ENCODE assay signal across 8 cellular contexts in genomic region chr15:39580630-39581500, GRCh38. TPM values are rescaled to one million over a fixed set of nuclear protein-coding genes. Genes with fewer than 3 reads are reported as not detected.
DNase-seq lines count a peak whose midpoint lies in the region; ATAC-seq and TF ChIP-seq lines count a peak whose summit lies in the region.

TSS of gene THBS1 (plus strand) at chr15:39581079. CDS start at chr15:39581858, 779 bp downstream.

- H4K20me1 ChIP-seq in MM.1S (ENCODE audit: insufficient read depth, low read length): no peaks in the 10 kb centered on the region

- no peaks in the 10 kb centered on the region for H3F3A ChIP-seq in MM.1S (ENCODE audit: insufficient read depth, low read length)

- peaks cover 6 to 24% (median 13%) of the 10 kb centered on the region in 4 donors for H3K4me1 Mint-ChIP-seq in naive thymus-derived CD8-positive, alpha-beta T cell

- H3K9me3 Mint-ChIP-seq in naive thymus-derived CD8-positive, alpha-beta T cell: no peaks in the 10 kb centered on the region

- peaks cover 8% of the 10 kb centered on the region; the same call in 1 of the 2 replicates for H3K27me3 ChIP-seq in MM.1S (replicated peaks; ENCODE audit: insufficient read depth, low read length)
- H3K27me3 ChIP-seq in thoracic aorta (replicated peaks; ENCODE audit: insufficient read depth): no peaks in the 10 kb centered on the region

- H3K79me2 ChIP-seq in MM.1S (ENCODE audit: low read length): no peaks in the 10 kb centered on the region

- H3K36me3 Mint-ChIP-seq in naive thymus-derived CD8-positive, alpha-beta T cell: no peaks in the 10 kb centered on the region

- H3K27me3 Mint-ChIP-seq in naive thymus-derived CD8-positive, alpha-beta T cell: peaks cover 25 to 66% (median 43%) of the 10 kb centered on the region in 5 donors

- TF ChIP-seq CTCF in MM.1S (IDR thresholded peaks at IDR 0.05; ENCODE audit: low read length) (no peak), thoracic aorta (IDR thresholded peaks at IDR 0.05) (no peak)

- H3K4me2 ChIP-seq in MM.1S (ENCODE audit: low read depth, low read length): peak within 1 kb of the TSS; percentile 75

- H3K27ac Mint-ChIP-seq in naive thymus-derived CD8-positive, alpha-beta T cell: peak within 1 kb of the TSS in 3 of 10 donors; percentile 21 to 41 (median 41)

- POLR2A ChIA-PET in naive thymus-derived CD8-positive, alpha-beta T cell (lab: Charles Lee): no interaction called here

- H3K27ac ChIP-seq in MM.1S (ENCODE audit: low read length): no peak within 1 kb of the TSS
- H3K27ac ChIP-seq in thoracic aorta: peak within 1 kb of the TSS; percentile 60 to 72

- H3K36me3 ChIP-seq in MM.1S (replicated peaks; ENCODE audit: insufficient read depth, low read length): no peaks in the 10 kb centered on the region
- peaks cover 4% of the 10 kb centered on the region for H3K36me3 ChIP-seq in thoracic aorta

- H3K4me3 ChIP-seq in MM.1S (ENCODE audit: low read length) (peak within 1 kb of the TSS; percentile 64), thoracic aorta (peak within 1 kb of the TSS; percentile 74)

- peak within 1 kb of the TSS in 9 of 10 donors; percentile 49 to 81 (median 71) for H3K4me3 Mint-ChIP-seq in naive thymus-derived CD8-positive, alpha-beta T cell

- H3K9me3 ChIP-seq in MM.1S (replicated peaks; ENCODE audit: insufficient read depth, low read length) (no peaks in the 10 kb centered on the region), thoracic aorta (no peaks in the 10 kb centered on the region)

- DNase-seq in 8988T (peak; percentile 30), MM.1S (peak; percentile 10), fibroblast of gingiva (ENCODE audit: low read depth) (peak; percentile 98), thoracic aorta (ENCODE audit: low spot score) (peak; percentile 53)
- peak; percentile 70 to 71 for DNase-seq in activated T-cell treated with anti-CD3 and anti-CD28 coated beads, Interleukin-2, amount 50 U/mL, for 48 hours
- peak in 2 of 10 donors; percentile 1 to 10 for DNase-seq in naive thymus-derived CD8-positive, alpha-beta T cell

- H3K9me2 ChIP-seq in MM.1S (replicated peaks; ENCODE audit: insufficient read depth, low read length): no peaks in the 10 kb centered on the region

- peak within 1 kb of the TSS; percentile 79 for H2AFZ ChIP-seq in MM.1S (ENCODE audit: low read length)

- peak within 1 kb of the TSS; percentile 32; the same call in 1 of the 2 replicates for H3K9ac ChIP-seq in MM.1S (ENCODE audit: low read length)

- peak; percentile 26 for ATAC-seq in GM18909 (IDR thresholded peaks at IDR 0.05; ENCODE audit: poor library complexity, unreplicated experiment)
- ATAC-seq in naive thymus-derived CD8-positive, alpha-beta T cell: peak; percentile 27 to 51
- ATAC-seq in thoracic aorta (ENCODE audit: insufficient number of reproducible peaks, low FRiP score, low read depth): peak; percentile 8
- no peak for ATAC-seq in GM18520 (IDR thresholded peaks at IDR 0.05; ENCODE audit: unreplicated experiment)

- H3K4me1 ChIP-seq in MM.1S (ENCODE audit: low read length): no peaks in the 10 kb centered on the region
- peaks cover 0 to 24% of the 10 kb centered on the region in 2 donors for H3K4me1 ChIP-seq in thoracic aorta (ENCODE audit: control insufficient read depth in 1 of 2, low read depth in 2 of 2)

RNA-seq across cellular contexts. Expression of gene THBS1, which starts in this region (rescaled TPM):
- total RNA-seq in naive thymus-derived CD8-positive, alpha-beta T cell: 1 to 10 TPM; 3.8 to 6.5 TPM
- under 1 TPM in 2 of 3 donors, not detected in 1; 0.02 to 0.27 TPM for polyA plus RNA-seq in naive thymus-derived CD8-positive, alpha-beta T cell
- 1,000 to 10,000 TPM in 1 of 2 donors, 100 to 1,000 TPM in 1; 868 to 1,389 TPM for total RNA-seq in thoracic aorta

Comparison
In these comparisons a context has a peak if more than half of its experiments do, and no peak if none do; other contexts are left out.
1. RNA of gene THBS1 (total RNA-seq): 868 to 1,389 TPM in thoracic aorta; 3.8 to 6.5 TPM in naive thymus-derived CD8-positive, alpha-beta T cell; every median in the first group is over 100 times any median in the second.